ENCODE assay signal across 8 cellular contexts in the genomic region with DNA sequence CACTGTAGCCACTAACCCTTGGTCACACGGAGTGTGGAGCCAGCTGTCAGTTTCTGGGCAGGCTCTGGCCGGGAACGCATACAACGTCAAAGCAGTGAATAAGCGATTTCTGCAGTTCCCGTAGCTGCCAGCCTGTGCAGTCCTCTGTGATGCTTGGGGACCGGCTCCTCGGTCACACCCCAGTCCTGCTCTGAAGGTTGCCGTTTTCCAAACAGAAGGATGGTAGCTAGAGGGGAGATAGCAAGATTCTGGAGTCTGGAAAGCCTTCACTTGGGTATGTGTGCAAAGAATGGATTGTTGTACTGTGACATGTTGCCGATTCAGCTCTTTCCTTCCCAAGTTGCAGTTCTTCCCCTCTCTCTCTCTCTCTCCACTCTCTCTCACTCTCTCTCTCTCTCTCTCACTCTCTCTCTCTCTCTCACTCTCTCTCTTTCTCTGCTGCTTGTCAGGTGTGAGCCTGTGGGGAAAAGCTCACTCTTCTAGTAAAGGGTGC. TPM values are rescaled to one million over a fixed set of nuclear protein-coding genes. Genes with fewer than 3 reads are reported as not detected.
DNase-seq lines count a peak whose midpoint lies in the region; ATAC-seq, FAIRE-seq and TF ChIP-seq lines count a peak whose summit lies in the region.

No MANE protein-coding gene starts in this region.

- peak overlapping the region; percentile 83 for H3K9ac ChIP-seq in GM12878 (ENCODE audit: control insufficient read depth, insufficient read depth, low read length)

- no TSS peak for BruUV-seq in GM12878 (replicated peaks; lab: Mats Ljungman, UMichigan)

- FAIRE-seq in GM12878 (lab: Jason Lieb, UNC) (no peak), small intestine (lab: Jason Lieb, UNC) (no peak)

- H2AFZ ChIP-seq in ACC112 (ENCODE audit: low read length, unreplicated experiment) (peak overlapping the region; percentile 93), GM12878 (ENCODE audit: control insufficient read depth, low read depth, low read length) (peak overlapping the region; percentile 78)

- no peak for TF ChIP-seq CTCF in GM12878 (IDR thresholded peaks at IDR 0.05 in 2 of 3, conservative IDR thresholded peaks at IDR 0.05 in 1 of 3; ENCODE audit: control insufficient read depth in 2 of 3, extremely low read depth in 1 of 3, insufficient read depth in 1 of 3, low read depth in 3 of 3, low read length in 3 of 3)

- in situ Hi-C loops in GM12878 (cut with MboI): no loop called here

- CTCF ChIA-PET in GM12878 (lab: Yijun Ruan, JAX): interaction anchor here (1.0 to 3.0 kb wide), 6 partner anchors 9 to 42 kb away, joined by 3 to 15 read pairs (median 4); no protein-coding TSS in a partner anchor

- TF ChIP-seq RAD21 in GM12878 (IDR thresholded peaks at IDR 0.05; ENCODE audit: insufficient read depth, low read depth, low read length): peak; percentile 16; the same call in 1 of the 2 replicates

- peak; percentile 77 for TF ChIP-seq POLR2A in GM12878 (IDR thresholded peaks at IDR 0.05; ENCODE audit: low read depth, low read length)

- H3K9me3 ChIP-seq in GM12878 (replicated peaks; ENCODE audit: control insufficient read depth, insufficient read depth, low read length) (no peaks in the 10 kb centered on the region), small intestine (ENCODE audit: control insufficient read depth, low read depth) (no peaks in the 10 kb centered on the region)

- H3K27me3 ChIP-seq in ACC112 (ENCODE audit: insufficient read depth, low read length) (no peaks in the 10 kb centered on the region), GM12878 (replicated peaks in 1 of 2; ENCODE audit: control insufficient read depth in 2 of 2, insufficient read depth in 2 of 2, low read length in 1 of 2) (no peaks in the 10 kb centered on the region), small intestine (ENCODE audit: control insufficient read depth in 2 of 2, insufficient read depth in 2 of 2, low read length in 2 of 2) (no peaks in the 10 kb centered on the region)

- no peaks in the 10 kb centered on the region for H3K79me2 ChIP-seq in ACC112 (ENCODE audit: control insufficient read depth, insufficient read depth, low read length, unreplicated experiment)
- H3K79me2 ChIP-seq in GM12878 (ENCODE audit: control insufficient read depth, insufficient read depth, low read length): peaks cover 43% of the 10 kb centered on the region

- H3K4me3 ChIP-seq in ACC112 (ENCODE audit: low read depth, low read length) (peak overlapping the region; percentile 79), GM12878 (peak overlapping the region; percentile 60), small intestine (ENCODE audit: low read depth in 1 of 2, low read length in 2 of 2) (peak overlapping the region in 1 of 2 donors; percentile 19)

- RAD21 ChIA-PET in GM12878 (lab: Charles Lee; ENCODE audit: unreplicated experiment): interaction anchor here (0.9 to 6.9 kb wide), 5 partner anchors 10 to 46 kb away, joined by 3 to 80 read pairs (median 6); no protein-coding TSS in a partner anchor

- H3K4me2 ChIP-seq in GM12878 (ENCODE audit: control insufficient read depth, insufficient read depth): peak overlapping the region; percentile 82

- POLR2A ChIA-PET in GM12878 (lab: Charles Lee): interaction anchor here (0.6 to 1.3 kb wide), 4 partner anchors 12 to 265 kb away, joined by 3 to 6 read pairs (median 4); no protein-coding TSS in a partner anchor

- peak overlapping the region; percentile 53 for H3K27ac ChIP-seq in ACC112 (ENCODE audit: low read depth, low read length)
- peak overlapping the region; percentile 93 for H3K27ac ChIP-seq in GM12878 (ENCODE audit: control insufficient read depth, insufficient read depth)
- H3K27ac ChIP-seq in small intestine (ENCODE audit: low read depth in 1 of 2, low read length in 1 of 2): peak overlapping the region; percentile 76 to 91

- H3K4me1 ChIP-seq in ACC112 (ENCODE audit: control insufficient read depth, insufficient read depth, low read length, unreplicated experiment) (peaks cover 24% of the 10 kb centered on the region), GM12878 (ENCODE audit: control insufficient read depth, insufficient read depth, low read length) (peaks cover 46% of the 10 kb centered on the region), small intestine (ENCODE audit: control insufficient read depth in 2 of 2, insufficient read depth in 1 of 2, low read depth in 1 of 2, low read length in 1 of 2) (peaks cover 6 to 18% of the 10 kb centered on the region in 2 donors)

- ATAC-seq in GM18907 (IDR thresholded peaks at IDR 0.05; ENCODE audit: unreplicated experiment) (peak; percentile 53), HG03097 (IDR thresholded peaks at IDR 0.05; ENCODE audit: low FRiP score, unreplicated experiment) (peak; percentile 37), GM12878 (peak; percentile 71)

- no peak for TF ChIP-seq EP300 in GM12878 (IDR thresholded peaks at IDR 0.05; ENCODE audit: borderline replicate concordance in 1 of 2, control insufficient read depth in 1 of 2, low read depth in 2 of 2, low read length in 2 of 2)

- SMC1A ChIA-PET in GM12878 (lab: Charles Lee; ENCODE audit: uncharacterized antibody, unreplicated experiment): interaction anchor here (1.3 to 2.2 kb wide), 7 partner anchors 9 to 335 kb away, joined by 3 to 15 read pairs (median 7); no protein-coding TSS in a partner anchor

- DNase-seq in T follicular helper cell (ENCODE audit: low read depth): peak; percentile 37
- peak; percentile 38 for DNase-seq in GM12878 (ENCODE audit: low read depth, low spot score)
- DNase-seq in islet precursor cell: peak; percentile 73
- DNase-seq in small intestine: peak; percentile 69
- no peak for DNase-seq in NCI-H1092 treated with DMSO at 0.1 percent for 48 hours (lab: John Stamatoyannopoulos, UW)

- no peaks in the 10 kb centered on the region for H3K36me3 ChIP-seq in ACC112 (ENCODE audit: insufficient read depth, low read length)
- no peaks in the 10 kb centered on the region for H3K36me3 ChIP-seq in GM12878 (ENCODE audit: control insufficient read depth in 2 of 2, insufficient read depth in 2 of 2, low read length in 1 of 2)
- H3K36me3 ChIP-seq in small intestine (ENCODE audit: control insufficient read depth in 2 of 2, insufficient read depth in 2 of 2, low read length in 2 of 2): no peaks in the 10 kb centered on the region

- 1% methylated on average over 10 of the region's 10 CpGs for WGBS in GM12878 (ENCODE audit: insufficient coverage, insufficient replicate concordance, low lambda C conversion rate, missing lambda C conversion rate)
- WGBS in small intestine, 3 donors: 1 to 4% (median 1%) methylated on average over 10 of the region's 10 CpGs

- H4K20me1 ChIP-seq in GM12878 (ENCODE audit: control insufficient read depth, insufficient read depth): no peaks in the 10 kb centered on the region

- intact Hi-C loops in GM12878 (cut with micrococcal nuclease; ENCODE audit: unreplicated experiment): loop anchor here (5.0 kb wide), 1 partner anchor 242 kb away; a partner anchor contains a TSS

TF ChIP-seq in GM12878, 131 proteins besides CTCF, POLR2A, EP300 and RAD21 (continues in another document):
- TF ChIP-seq CBFB (IDR thresholded peaks at IDR 0.05; ENCODE audit: low read depth): peak; percentile 39; the same call in 1 of the 2 replicates
- TF ChIP-seq STAT3 (IDR thresholded peaks at IDR 0.05; ENCODE audit: low read depth, low read length): no peak
- no peak for TF ChIP-seq EZH2 (IDR thresholded peaks at IDR 0.05; ENCODE audit: borderline replicate concordance, control insufficient read depth, low read depth, low read length)
- TF ChIP-seq KLF5 (IDR thresholded peaks at IDR 0.05; ENCODE audit: partially characterized antibody): no peak
- TF ChIP-seq MTA3 (IDR thresholded peaks at IDR 0.05; ENCODE audit: borderline replicate concordance, low read length): peak; percentile 84; the same call in 1 of the 2 replicates
- TF ChIP-seq, protein P1, sequence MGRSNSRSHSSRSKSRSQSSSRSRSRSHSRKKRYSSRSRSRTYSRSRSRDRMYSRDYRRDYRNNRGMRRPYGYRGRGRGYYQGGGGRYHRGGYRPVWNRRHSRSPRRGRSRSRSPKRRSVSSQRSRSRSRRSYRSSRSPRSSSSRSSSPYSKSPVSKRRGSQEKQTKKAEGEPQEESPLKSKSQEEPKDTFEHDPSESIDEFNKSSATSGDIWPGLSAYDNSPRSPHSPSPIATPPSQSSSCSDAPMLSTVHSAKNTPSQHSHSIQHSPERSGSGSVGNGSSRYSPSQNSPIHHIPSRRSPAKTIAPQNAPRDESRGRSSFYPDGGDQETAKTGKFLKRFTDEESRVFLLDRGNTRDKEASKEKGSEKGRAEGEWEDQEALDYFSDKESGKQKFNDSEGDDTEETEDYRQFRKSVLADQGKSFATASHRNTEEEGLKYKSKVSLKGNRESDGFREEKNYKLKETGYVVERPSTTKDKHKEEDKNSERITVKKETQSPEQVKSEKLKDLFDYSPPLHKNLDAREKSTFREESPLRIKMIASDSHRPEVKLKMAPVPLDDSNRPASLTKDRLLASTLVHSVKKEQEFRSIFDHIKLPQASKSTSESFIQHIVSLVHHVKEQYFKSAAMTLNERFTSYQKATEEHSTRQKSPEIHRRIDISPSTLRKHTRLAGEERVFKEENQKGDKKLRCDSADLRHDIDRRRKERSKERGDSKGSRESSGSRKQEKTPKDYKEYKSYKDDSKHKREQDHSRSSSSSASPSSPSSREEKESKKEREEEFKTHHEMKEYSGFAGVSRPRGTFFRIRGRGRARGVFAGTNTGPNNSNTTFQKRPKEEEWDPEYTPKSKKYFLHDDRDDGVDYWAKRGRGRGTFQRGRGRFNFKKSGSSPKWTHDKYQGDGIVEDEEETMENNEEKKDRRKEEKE (IDR thresholded peaks at IDR 0.05): no peak
- no peak; the same call in 1 of the 2 replicates for TF ChIP-seq CHD2 (IDR thresholded peaks at IDR 0.05; ENCODE audit: borderline replicate concordance, low read depth, low read length)

RNA-seq across cellular contexts. Expression of a gene that starts 38.7 kb away (rescaled TPM):
- not detected in 2 replicates for total RNA-seq in GM12878 (2013; cell fraction: nucleolus; rRNA removed)
- total RNA-seq in GM12878 (2014; rRNA removed) (not detected in 2 replicates), GM12878 (2014; rRNA removed; fragmentation: Illumina TruSeq; extraction: Trizol) (not detected in 2 replicates), GM12878 (2021) (not detected in 2 replicates)
- polyA plus RNA-seq in GM12878 (2011; ENCODE audit: low read depth): not detected
- polyA plus RNA-seq in GM12878 (2011; rRNA removed) (not detected in 2 replicates), GM12878 (2014; fragmentation: Illumina TruSeq; extraction: Trizol) (not detected in 2 replicates), GM12878 (2014; fragmentation: Nextera tagmentation; extraction: Ambion mirVana) (not detected), GM12878 (2014; rRNA removed) (not detected in 2 replicates), GM12878 (2016; fragmentation: Nextera tagmentation; extraction: Ambion mirVana) (not detected), small intestine (under 1 TPM in 1 of 3 donors, not detected in 2; 0.22 TPM)
- polyA plus RNA-seq in GM12878 (2011; cell fraction: cytosol; rRNA removed): not detected in 2 replicates
- polyA plus RNA-seq in GM12878 (2011; cell fraction: nucleus; rRNA removed): not detected in 2 replicates
- not detected in 2 replicates for polyA plus RNA-seq in GM12878 (2012)
- polyA minus RNA-seq in GM12878 (2011; rRNA and poly(A)+ RNA removed): not detected in 2 replicates
- polyA minus RNA-seq in GM12878 (2011; cell fraction: cytosol; rRNA and poly(A)+ RNA removed): not detected in 2 replicates
- polyA minus RNA-seq in GM12878 (2011; cell fraction: nucleus; rRNA and poly(A)+ RNA removed): not detected in 2 replicates
